ENCODE assay signal across 9 cellular contexts in genomic region chr17:38584350-38584925, GRCh38. TPM values are rescaled to one million over a fixed set of nuclear protein-coding genes. Genes with fewer than 3 reads are reported as not detected.
DNase-seq lines count a peak whose midpoint lies in the region; ATAC-seq and TF ChIP-seq lines count a peak whose summit lies in the region.
"Had no signal": no experiment of that assay in that cellular context is flagged by ENCODE, and none has a peak within 500 bp of the region (broad histone marks: within the 10 kb centered on the region; RNA-seq: fewer than 3 reads in every experiment).

No MANE protein-coding gene starts in this region.

- H3K4me3 Mint-ChIP-seq in Caco-2 (ENCODE audit: unreplicated experiment) = no peak overlapping the region

- TF ChIP-seq CTCF in Caco-2 (IDR thresholded peaks at IDR 0.05; ENCODE audit: insufficient read depth in 1 of 2, low read depth in 1 of 2, low read length in 1 of 2, severe bottlenecking in 1 of 2, unreplicated experiment in 1 of 2) (peak; percentile 95 to 96), RWPE1 (conservative IDR thresholded peaks at IDR 0.05; ENCODE audit: low read depth) (peak; percentile 95), gastroesophageal sphincter (IDR thresholded peaks at IDR 0.05) (peak in 3 of 4 experiments; percentile 68 to 93 (median 84))

- POLR2A ChIA-PET in Caco-2 (lab: Charles Lee) = no interaction called here
- POLR2A ChIA-PET in RWPE1 (lab: Yijun Ruan, JAX; ENCODE audit: low non-redundant PET) = no interaction called here

- no peaks in the 10 kb centered on the region for H3K27me3 ChIP-seq in Caco-2 (replicated peaks; ENCODE audit: control insufficient read depth, insufficient read depth, low read length)
- peaks cover 78% of the 10 kb centered on the region for H3K27me3 ChIP-seq in gastroesophageal sphincter

- CTCF ChIA-PET in Caco-2 (lab: Charles Lee) = interaction anchor here (0.5 to 5.6 kb wide), 15 partner anchors 14 to 165 kb away, joined by 3 to 111 read pairs (median 4); partner anchors contain the start of gene SRCIN1
- CTCF ChIA-PET in RWPE1 (lab: Yijun Ruan, JAX) = interaction anchor here (0.6 to 2.0 kb wide), 15 partner anchors 9 to 229 kb away, joined by 3 to 14 read pairs (median 4); no protein-coding TSS in a partner anchor

- WGBS in gastroesophageal sphincter (ENCODE audit: low coverage in 1 of 2), 2 donors = 9 to 12% methylated on average over 8 to 19 of the region's 19 CpGs

- BruUV-seq in Caco-2 (replicated peaks; lab: Mats Ljungman, UMichigan) = no TSS peak

- intact Hi-C loops in Caco-2 (cut with micrococcal nuclease; ENCODE audit: unreplicated experiment) = loop anchor here (1.0 kb wide), 2 partner anchors 26 to 83 kb away; no protein-coding TSS in a partner anchor
- intact Hi-C loops in posterior cingulate gyrus (cut with DNase I) = loop anchor here (10.0 kb wide), 1 partner anchor 90 kb away; no protein-coding TSS in a partner anchor

- no peak overlapping the region for H3K27ac ChIP-seq in RWPE1
- peak overlapping the region in 1 of 4 donors; percentile 12 for H3K27ac ChIP-seq in gastroesophageal sphincter
- H3K27ac ChIP-seq: SK-N-MC had no signal

- ATAC-seq in gastroesophageal sphincter = peak; percentile 80
- ATAC-seq in HG03457 (IDR thresholded peaks at IDR 0.05; ENCODE audit: unreplicated experiment) = no peak
- ATAC-seq in GM21529 (IDR thresholded peaks at IDR 0.05; ENCODE audit: unreplicated experiment) = no peak

- H3K36me3 Mint-ChIP-seq in Caco-2 (ENCODE audit: insufficient read depth, unreplicated experiment) = no peaks in the 10 kb centered on the region

- H3K4me1 ChIP-seq in Caco-2 (peaks cover 12% of the 10 kb centered on the region), gastroesophageal sphincter (peaks cover 0 to 27% (median 0%) of the 10 kb centered on the region in 3 donors)

- TF ChIP-seq POLR2A in gastroesophageal sphincter (IDR thresholded peaks at IDR 0.05) = no peak

- no peaks in the 10 kb centered on the region for H3K9me3 ChIP-seq in Caco-2
- no peaks in the 10 kb centered on the region for H3K9me3 ChIP-seq in gastroesophageal sphincter

- no peak overlapping the region for H3K4me3 ChIP-seq in Caco-2 (ENCODE audit: low read depth, low read length)
- no peak overlapping the region for H3K4me3 ChIP-seq in gastroesophageal sphincter
- H3K4me3 ChIP-seq: SK-N-MC had no signal

- peak overlapping the region; percentile 11 for H3K27ac Mint-ChIP-seq in Caco-2 (ENCODE audit: unreplicated experiment)

- H3K9me3 Mint-ChIP-seq in Caco-2 (ENCODE audit: unreplicated experiment) = no peaks in the 10 kb centered on the region

- H3K27me3 Mint-ChIP-seq in Caco-2 (ENCODE audit: insufficient read depth, unreplicated experiment) = no peaks in the 10 kb centered on the region

- DNase-seq in Caco-2 = peak in 1 of 2 experiments; percentile 83
- DNase-seq in HUDEP-2 (lab: John Stamatoyannopoulos, UW; ENCODE audit: unreplicated experiment in 76 of 76) = peak in 46 of 76 experiments; percentile 3 to 62 (median 32)
- peak; percentile 84 for DNase-seq in RWPE1 (ENCODE audit: low spot score)
- peak; percentile 54 for DNase-seq in activated gamma-delta T cell treated with Interleukin-2 at 50 U/mL for 16 hours
- peak in 9 of 10 donors; percentile 61 to 96 (median 71) for DNase-seq in posterior cingulate gyrus

- TF ChIP-seq EP300 in gastroesophageal sphincter (IDR thresholded peaks at IDR 0.05) = no peak

- peaks cover 8% of the 10 kb centered on the region for H3K4me1 Mint-ChIP-seq in Caco-2 (ENCODE audit: low read depth, unreplicated experiment)

- H3K36me3 ChIP-seq in Caco-2 (ENCODE audit: control insufficient read depth, insufficient read depth, low read length) (no peaks in the 10 kb centered on the region; the same call in none of the 2 replicates), gastroesophageal sphincter (no peaks in the 10 kb centered on the region)

RNA-seq across cellular contexts. Expression of gene SRCIN1, which starts 21.3 kb away (rescaled TPM):
- total RNA-seq in Caco-2 (2022) (23.6 and 25.8 TPM in 2 replicates), gastroesophageal sphincter (1 to 10 TPM in 2 of 4 donors, under 1 TPM in 2; 0.67 to 2.6 (median 1.5) TPM)
